ENCODE assay signal across 15 cellular contexts in genomic region chr15:79640206-79640605, GRCh38.
DNase-seq lines count a peak whose midpoint lies in the region; ATAC-seq and TF ChIP-seq lines count a peak whose summit lies in the region.
"Had no signal": no experiment of that assay in that cellular context is flagged by ENCODE, and none has a peak within 500 bp of the region (broad histone marks: within the 10 kb centered on the region; RNA-seq: fewer than 3 reads in every experiment).

No MANE protein-coding gene starts in this region.

- H3K27ac Mint-ChIP-seq in activated T-cell treated with anti-CD3 and anti-CD28 coated beads, Interleukin-2, amount 50 U/mL, for 24 hours, result no peak overlapping the region
- H3K27ac Mint-ChIP-seq: activated T-helper 17 cell treated with anti-CD3 and anti-CD28 coated beads, Interleukin-2, amount 50 U/mL, for 72 hours had no signal

- H3K4me3 ChIP-seq in OCI-LY3 (ENCODE audit: low read length) (no peak overlapping the region), epithelial cell of esophagus (ENCODE audit: low read length) (no peak overlapping the region), mesodermal cell (ENCODE audit: extremely low read depth, insufficient read depth, low read length, poor library complexity, severe bottlenecking) (no peak overlapping the region), upper lobe of right lung (no peak overlapping the region)
- H3K4me3 ChIP-seq: transverse colon had no signal

- peaks cover 41% of the 10 kb centered on the region for H3K27me3 Mint-ChIP-seq in activated T-cell treated with anti-CD3 and anti-CD28 coated beads, Interleukin-2, amount 50 U/mL, for 24 hours

- H3K9ac ChIP-seq in OCI-LY3 (ENCODE audit: low read length), result no peak overlapping the region

- no peaks in the 10 kb centered on the region for H3K36me3 Mint-ChIP-seq in activated T-cell treated with anti-CD3 and anti-CD28 coated beads, Interleukin-2, amount 50 U/mL, for 24 hours (ENCODE audit: low read depth)

- ATAC-seq in GM18907 (IDR thresholded peaks at IDR 0.05; ENCODE audit: unreplicated experiment) (no peak), upper lobe of right lung (no peak)
- ATAC-seq: activated T-helper 17 cell treated with anti-CD3 and anti-CD28 coated beads, Interleukin-2, amount 50 U/mL, for 72 hours had no signal

- WGBS in mesodermal cell (ENCODE audit: insufficient coverage in 2 of 2), 2 experiments, result 46 to 50% methylated on average over 2 of the region's 3 CpGs

- H3K4me1 Mint-ChIP-seq in activated T-cell treated with anti-CD3 and anti-CD28 coated beads, Interleukin-2, amount 50 U/mL, for 24 hours (ENCODE audit: low read depth), result peaks cover 7% of the 10 kb centered on the region
- H3K4me1 Mint-ChIP-seq: activated T-helper 17 cell treated with anti-CD3 and anti-CD28 coated beads, Interleukin-2, amount 50 U/mL, for 72 hours had no signal

- no peak for TF ChIP-seq CTCF in OCI-LY3 (IDR thresholded peaks at IDR 0.05; ENCODE audit: low read depth, low read length)
- TF ChIP-seq CTCF in epithelial cell of esophagus (IDR thresholded peaks at IDR 0.05; ENCODE audit: insufficient read depth, low read depth, low read length, missing control alignments), result no peak
- no peak for TF ChIP-seq CTCF in upper lobe of right lung (IDR thresholded peaks at IDR 0.05)

- H3K4me1 ChIP-seq in OCI-LY3 (ENCODE audit: low read length) (peaks cover 48% of the 10 kb centered on the region), mesodermal cell (ENCODE audit: control insufficient read depth, insufficient read depth, low read length, poor library complexity, severe bottlenecking) (peaks cover 21% of the 10 kb centered on the region), upper lobe of right lung (no peaks in the 10 kb centered on the region)
- H3K4me1 ChIP-seq: transverse colon had no signal

- DNase-seq in Daoy (ENCODE audit: low read depth) (peak; percentile 64), epithelial cell of esophagus (ENCODE audit: low read depth) (peak; percentile 44), NOMO-1 treated with DMSO at 0.1 percent for 48 hours (lab: John Stamatoyannopoulos, UW; ENCODE audit: unreplicated experiment) (no peak), upper lobe of right lung (no peak)
- DNase-seq in activated T-cell treated with anti-CD3 and anti-CD28 coated beads, Interleukin-2, amount 50 U/mL, for 24 hours, result no peak
- DNase-seq: cortex of kidney; DMS53; NCI-H1092 treated with DMSO at 0.1 percent for 48 hours; NK-92 treated with Interleukin-12 subunit alpha and Interleukin-12 subunit beta, amount 100 ng/mL, for 24 hours; transverse colon; WERI-Rb-1 had no signal

- no peaks in the 10 kb centered on the region for H3K27me3 ChIP-seq in OCI-LY3 (ENCODE audit: low read depth, low read length)
- H3K27me3 ChIP-seq in upper lobe of right lung, result no peaks in the 10 kb centered on the region
- H3K27me3 ChIP-seq: transverse colon had no signal

- H3K4me3 Mint-ChIP-seq in activated T-cell treated with anti-CD3 and anti-CD28 coated beads, Interleukin-2, amount 50 U/mL, for 24 hours, result no peak overlapping the region
- H3K4me3 Mint-ChIP-seq: activated T-helper 17 cell treated with anti-CD3 and anti-CD28 coated beads, Interleukin-2, amount 50 U/mL, for 72 hours had no signal

- H3K4me2 ChIP-seq in OCI-LY3 (ENCODE audit: low read length), result no peak overlapping the region

- H3K27ac ChIP-seq in OCI-LY3 (ENCODE audit: low read length) (peak overlapping the region; percentile 65; the same call in 1 of the 2 replicates), mesodermal cell (ENCODE audit: low read depth, low read length, severe bottlenecking) (peak overlapping the region; percentile 41), upper lobe of right lung (no peak overlapping the region)
- H3K27ac ChIP-seq: transverse colon, WERI-Rb-1 had no signal

- no peaks in the 10 kb centered on the region for H3K36me3 ChIP-seq in OCI-LY3 (replicated peaks; ENCODE audit: low read depth, low read length)
- no peaks in the 10 kb centered on the region for H3K36me3 ChIP-seq in mesodermal cell (ENCODE audit: control insufficient read depth, insufficient read depth, low read length)
- no peaks in the 10 kb centered on the region for H3K36me3 ChIP-seq in upper lobe of right lung
- H3K36me3 ChIP-seq: transverse colon, WERI-Rb-1 had no signal

- intact Hi-C loops in upper lobe of right lung (cut with DNase I), result no loop called here

- H3K79me2 ChIP-seq in OCI-LY3 (ENCODE audit: low read length), result no peaks in the 10 kb centered on the region

- no peaks in the 10 kb centered on the region for H4K20me1 ChIP-seq in OCI-LY3 (ENCODE audit: insufficient read depth, low read length)

- peaks cover 8% of the 10 kb centered on the region for H3K9me3 Mint-ChIP-seq in activated T-cell treated with anti-CD3 and anti-CD28 coated beads, Interleukin-2, amount 50 U/mL, for 24 hours

- no peak overlapping the region for H2AFZ ChIP-seq in OCI-LY3 (ENCODE audit: low read depth, low read length)

- H3K9me3 ChIP-seq in OCI-LY3 (ENCODE audit: insufficient read depth, low read length), result 0 out of 2 replicates have a peak, but pooled peaks cover 6% of the 10 kb centered on the region
- no peaks in the 10 kb centered on the region for H3K9me3 ChIP-seq in mesodermal cell (ENCODE audit: control insufficient read depth, low read length)
- no peaks in the 10 kb centered on the region for H3K9me3 ChIP-seq in upper lobe of right lung
- H3K9me3 ChIP-seq: transverse colon had no signal

Comparison
In these comparisons a context has a peak if more than half of its experiments do, and no peak if none do; other contexts are left out.
1. DNase-seq: peak in Daoy (single experiment) and epithelial cell of esophagus (single experiment); none in activated T-cell treated with anti-CD3 and anti-CD28 coated beads, Interleukin-2, amount 50 U/mL, for 24 hours (single experiment), NOMO-1 treated with DMSO at 0.1 percent for 48 hours (single experiment) and upper lobe of right lung (single experiment).